9 cellular contexts compared by ENCODE assay signal in genomic region chr2:15313657-15314056, GRCh38.
DNase-seq lines count a peak whose midpoint lies in the region; ATAC-seq and TF ChIP-seq lines count a peak whose summit lies in the region.
"Had no signal": no experiment of that assay in that cellular context is flagged by ENCODE, and none has a peak within 500 bp of the region (broad histone marks: within the 10 kb centered on the region; RNA-seq: fewer than 3 reads in every experiment).

No MANE protein-coding gene starts in this region.

- TF ChIP-seq CTCF in fibroblast of villous mesenchyme (IDR thresholded peaks at IDR 0.05; ENCODE audit: insufficient read depth, low read depth, low read length): no peak

- no peaks in the 10 kb centered on the region for H3K27me3 ChIP-seq in MG63

- no peaks in the 10 kb centered on the region for H3K36me3 ChIP-seq in MG63

- ATAC-seq in GM18520 (IDR thresholded peaks at IDR 0.05; ENCODE audit: unreplicated experiment): peak; percentile 64
- peak; percentile 65 for ATAC-seq in GM21737 (IDR thresholded peaks at IDR 0.05; ENCODE audit: unreplicated experiment)
- ATAC-seq in sciatic nerve: no peak

- no peaks in the 10 kb centered on the region for H3K9me3 ChIP-seq in MG63

- intact Hi-C loops in sciatic nerve (cut with DNase I): no loop called here

- H3K4me3 ChIP-seq in fibroblast of villous mesenchyme (ENCODE audit: low read depth, low read length) (no peak overlapping the region), MG63 (no peak overlapping the region)

- DNase-seq in HPDE6-E6E7 (ENCODE audit: extremely low spot score) (peak; percentile 8), fibroblast of villous mesenchyme (ENCODE audit: low read depth) (peak; percentile 50), putamen (ENCODE audit: low spot score) (no peak), NCI-H2196 treated with DMSO at 0.1 percent for 48 hours (lab: John Stamatoyannopoulos, UW; ENCODE audit: unreplicated experiment) (no peak), MG63 (no peak), sciatic nerve (ENCODE audit: low spot score) (no peak)
- DNase-seq: activated CD8-positive, alpha-beta memory T cell treated with anti-CD3 and anti-CD28 coated beads, Interleukin-2, amount 50 U/mL, for 48 hours had no signal

Comparison
In these comparisons a context has a peak if more than half of its experiments do, and no peak if none do; other contexts are left out.
1. DNase-seq: peak in HPDE6-E6E7 (single experiment) and fibroblast of villous mesenchyme (single experiment); none in putamen (single experiment), NCI-H2196 treated with DMSO at 0.1 percent for 48 hours (single experiment), MG63 (single experiment) and sciatic nerve (single experiment).